Comparison of ENCODE assay signal across 10 cellular contexts in genomic region chrX:16239211-16239610, GRCh38.
DNase-seq lines count a peak whose midpoint lies in the region; ATAC-seq and TF ChIP-seq lines count a peak whose summit lies in the region.
"Had no signal": no experiment of that assay in that cellular context is flagged by ENCODE, and none has a peak within 500 bp of the region (broad histone marks: within the 10 kb centered on the region; RNA-seq: fewer than 3 reads in every experiment).

No MANE protein-coding gene starts in this region.

- no peaks in the 10 kb centered on the region for H3K27me3 Mint-ChIP-seq in chondrocyte (ENCODE audit: low read depth)

- no peaks in the 10 kb centered on the region for H3K4me1 ChIP-seq in RWPE2 (ENCODE audit: insufficient read depth, poor library complexity, severe bottlenecking)

- ATAC-seq in GM18502 (IDR thresholded peaks at IDR 0.05; ENCODE audit: poor library complexity, unreplicated experiment) (peak; percentile 76), RWPE2 (ENCODE audit: low read depth) (peak; percentile 95), HG03469 (IDR thresholded peaks at IDR 0.05; ENCODE audit: unreplicated experiment) (no peak)

- no peak overlapping the region for H3K27ac Mint-ChIP-seq in chondrocyte (ENCODE audit: unreplicated experiment)

- H3K4me3 Mint-ChIP-seq in chondrocyte (ENCODE audit: unreplicated experiment) = no peak overlapping the region

- no peak overlapping the region for H3K27ac ChIP-seq in RWPE2 (ENCODE audit: poor library complexity, severe bottlenecking)
- H3K27ac ChIP-seq: cardiac muscle cell had no signal

- TF ChIP-seq CTCF in RWPE2 (IDR thresholded peaks at IDR 0.05; ENCODE audit: poor library complexity, severe bottlenecking) (no peak), kidney epithelial cell (IDR thresholded peaks at IDR 0.05; ENCODE audit: insufficient read depth, low read length, poor library complexity, severe bottlenecking) (no peak), chondrocyte (IDR thresholded peaks at IDR 0.05) (no peak)

- peaks cover 8% of the 10 kb centered on the region for H3K4me1 Mint-ChIP-seq in chondrocyte (ENCODE audit: low read depth)

- peak; percentile 81 for DNase-seq in HCEC 1CT
- DNase-seq in RWPE2 (ENCODE audit: low spot score) = peak; percentile 48
- peak; percentile 84 for DNase-seq in kidney epithelial cell (ENCODE audit: low read depth)
- no peak for DNase-seq in RPMI8226
- DNase-seq in chondrocyte (ENCODE audit: low spot score) = no peak
- no peak for DNase-seq in NCI-H1092 (lab: John Stamatoyannopoulos, UW)
- DNase-seq: stimulated activated CD4-positive, alpha-beta T cell treated with anti-CD3 and anti-CD28 coated beads, Interleukin-4, amount 100 ng/mL, for 1 hour had no signal

- no peaks in the 10 kb centered on the region for H3K9me3 ChIP-seq in RWPE2 (ENCODE audit: severe bottlenecking)

- H3K27me3 ChIP-seq in RWPE2 (ENCODE audit: insufficient read depth, poor library complexity, severe bottlenecking) (no peaks in the 10 kb centered on the region), kidney epithelial cell (ENCODE audit: control insufficient read depth, insufficient read depth, low read length) (no peaks in the 10 kb centered on the region)
- H3K27me3 ChIP-seq: cardiac muscle cell had no signal

- no peaks in the 10 kb centered on the region for H3K36me3 Mint-ChIP-seq in chondrocyte (ENCODE audit: low read depth)

- H3K4me3 ChIP-seq in RWPE2 (ENCODE audit: severe bottlenecking) = no peak overlapping the region
- H3K4me3 ChIP-seq in kidney epithelial cell (ENCODE audit: low read depth, low read length) = no peak overlapping the region
- H3K4me3 ChIP-seq: cardiac muscle cell had no signal

- H3K9me3 Mint-ChIP-seq in chondrocyte (ENCODE audit: low read depth) = peaks cover 2% of the 10 kb centered on the region

- H3K36me3 ChIP-seq in RWPE2 (ENCODE audit: low read depth) = no peaks in the 10 kb centered on the region
- no peaks in the 10 kb centered on the region for H3K36me3 ChIP-seq in kidney epithelial cell (ENCODE audit: control insufficient read depth, insufficient read depth, low read length)
- H3K36me3 ChIP-seq: cardiac muscle cell had no signal

Comparison
In these comparisons a context has a peak if more than half of its experiments do, and no peak if none do; other contexts are left out.
1. DNase-seq: peak in HCEC 1CT (single experiment), RWPE2 (single experiment) and kidney epithelial cell (single experiment); none in RPMI8226 (single experiment), chondrocyte (single experiment) and NCI-H1092 (single experiment).